1 cellular context compared by ENCODE assay signal in the genomic region with DNA sequence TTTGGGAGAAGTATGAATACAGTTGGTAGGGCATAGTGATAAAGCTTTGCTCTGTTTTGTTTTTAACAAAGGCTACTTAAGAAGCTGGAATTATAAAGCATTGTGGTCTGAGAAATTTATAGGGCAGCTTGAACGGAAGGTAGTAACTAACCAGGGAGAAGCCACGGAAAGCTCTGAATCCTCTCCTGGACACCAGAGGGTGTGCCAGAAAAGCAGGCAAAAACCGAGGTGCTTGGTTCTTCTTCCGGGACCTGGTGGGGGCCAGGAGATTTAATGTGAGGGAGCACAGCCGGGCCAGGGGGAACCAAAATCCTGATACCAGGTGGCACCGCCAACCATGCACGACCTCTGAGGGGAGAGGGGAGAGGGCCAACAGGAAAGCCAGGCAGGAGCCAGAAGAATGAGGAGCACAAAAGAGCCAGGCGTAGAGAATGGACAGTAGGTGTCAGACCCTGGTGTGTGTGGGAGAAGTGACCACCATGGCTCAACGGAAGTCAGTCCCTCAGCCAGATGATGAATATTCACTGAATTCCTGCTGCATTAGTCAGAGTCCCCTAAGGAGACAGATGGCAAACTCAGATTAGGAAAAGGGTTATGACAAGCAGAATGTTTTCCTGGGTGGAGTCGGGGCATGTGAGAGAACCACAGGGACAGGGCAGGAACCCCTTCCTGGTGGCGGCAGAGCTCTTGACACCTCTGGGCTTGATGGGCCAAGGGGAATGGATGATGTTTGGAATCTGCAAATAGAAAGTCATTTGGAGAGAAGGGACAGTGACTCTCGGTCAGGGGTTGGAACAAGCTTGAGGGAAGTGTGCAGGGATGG.
TF ChIP-seq lines count a peak whose summit lies in the region.

No MANE protein-coding gene starts in this region.

TF ChIP-seq in GM23338, 12 proteins besides CTCF, POLR2A, EP300 and RAD21 (continued from another document):
- TF ChIP-seq, protein P1, sequence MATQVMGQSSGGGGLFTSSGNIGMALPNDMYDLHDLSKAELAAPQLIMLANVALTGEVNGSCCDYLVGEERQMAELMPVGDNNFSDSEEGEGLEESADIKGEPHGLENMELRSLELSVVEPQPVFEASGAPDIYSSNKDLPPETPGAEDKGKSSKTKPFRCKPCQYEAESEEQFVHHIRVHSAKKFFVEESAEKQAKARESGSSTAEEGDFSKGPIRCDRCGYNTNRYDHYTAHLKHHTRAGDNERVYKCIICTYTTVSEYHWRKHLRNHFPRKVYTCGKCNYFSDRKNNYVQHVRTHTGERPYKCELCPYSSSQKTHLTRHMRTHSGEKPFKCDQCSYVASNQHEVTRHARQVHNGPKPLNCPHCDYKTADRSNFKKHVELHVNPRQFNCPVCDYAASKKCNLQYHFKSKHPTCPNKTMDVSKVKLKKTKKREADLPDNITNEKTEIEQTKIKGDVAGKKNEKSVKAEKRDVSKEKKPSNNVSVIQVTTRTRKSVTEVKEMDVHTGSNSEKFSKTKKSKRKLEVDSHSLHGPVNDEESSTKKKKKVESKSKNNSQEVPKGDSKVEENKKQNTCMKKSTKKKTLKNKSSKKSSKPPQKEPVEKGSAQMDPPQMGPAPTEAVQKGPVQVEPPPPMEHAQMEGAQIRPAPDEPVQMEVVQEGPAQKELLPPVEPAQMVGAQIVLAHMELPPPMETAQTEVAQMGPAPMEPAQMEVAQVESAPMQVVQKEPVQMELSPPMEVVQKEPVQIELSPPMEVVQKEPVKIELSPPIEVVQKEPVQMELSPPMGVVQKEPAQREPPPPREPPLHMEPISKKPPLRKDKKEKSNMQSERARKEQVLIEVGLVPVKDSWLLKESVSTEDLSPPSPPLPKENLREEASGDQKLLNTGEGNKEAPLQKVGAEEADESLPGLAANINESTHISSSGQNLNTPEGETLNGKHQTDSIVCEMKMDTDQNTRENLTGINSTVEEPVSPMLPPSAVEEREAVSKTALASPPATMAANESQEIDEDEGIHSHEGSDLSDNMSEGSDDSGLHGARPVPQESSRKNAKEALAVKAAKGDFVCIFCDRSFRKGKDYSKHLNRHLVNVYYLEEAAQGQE (IDR thresholded peaks at IDR 0.05; ENCODE audit: unreplicated experiment), result no peak
- TF ChIP-seq EZH2phosphoT487 (IDR thresholded peaks at IDR 0.05; ENCODE audit: unreplicated experiment), result no peak
TF ChIP-seq in GM23338: peak in this region for 0.
